Comparison of ENCODE assay signal across 8 cellular contexts in genomic region chr9:122125158-122125890, GRCh38. TPM values are rescaled to one million over a fixed set of nuclear protein-coding genes. Genes with fewer than 3 reads are reported as not detected.
DNase-seq lines count a peak whose midpoint lies in the region; ATAC-seq and TF ChIP-seq lines count a peak whose summit lies in the region.

No MANE protein-coding gene starts in this region.

- no peaks in the 10 kb centered on the region for H3K9me3 ChIP-seq in BE2C
- no peaks in the 10 kb centered on the region for H3K9me3 ChIP-seq in SJCRH30 (replicated peaks)
- H3K9me3 ChIP-seq in thoracic aorta, result no peaks in the 10 kb centered on the region

- DNase-seq in BE2C (peak; percentile 83), LoVo (ENCODE audit: low spot score) (peak; percentile 69), SJCRH30 (peak; percentile 75 to 93), foreskin melanocyte (peak; percentile 57), omental fat pad (ENCODE audit: low spot score) (peak; percentile 72), thoracic aorta (ENCODE audit: low spot score) (peak; percentile 35)
- peak; percentile 72 for DNase-seq in activated gamma-delta T cell treated with anti-CD3 and anti-CD28 coated beads, Interleukin-2, amount 50 U/mL, for 16 hours (ENCODE audit: low read depth)

- TF ChIP-seq CTCF in BE2C (IDR thresholded peaks at IDR 0.05; ENCODE audit: low read depth, low read length), result peak; percentile 97
- TF ChIP-seq CTCF in omental fat pad (IDR thresholded peaks at IDR 0.05), result peak in 2 of 3 donors; percentile 78 to 83
- peak; percentile 89 for TF ChIP-seq CTCF in thoracic aorta (IDR thresholded peaks at IDR 0.05)

- H3K27me3 ChIP-seq in BE2C, result no peaks in the 10 kb centered on the region
- no peaks in the 10 kb centered on the region for H3K27me3 ChIP-seq in SJCRH30
- no peaks in the 10 kb centered on the region for H3K27me3 ChIP-seq in thoracic aorta (replicated peaks; ENCODE audit: insufficient read depth)

- H3K36me3 ChIP-seq in BE2C (no peaks in the 10 kb centered on the region), SJCRH30 (no peaks in the 10 kb centered on the region), thoracic aorta (no peaks in the 10 kb centered on the region)

- H3K4me3 ChIP-seq in BE2C (ENCODE audit: low read depth, low read length), result no peak overlapping the region
- no peak overlapping the region for H3K4me3 ChIP-seq in SJCRH30
- no peak overlapping the region for H3K4me3 ChIP-seq in thoracic aorta

- ATAC-seq in GM19395 (IDR thresholded peaks at IDR 0.05; ENCODE audit: unreplicated experiment), result peak; percentile 79
- ATAC-seq in omental fat pad (ENCODE audit: low FRiP score), result peak; percentile 66
- ATAC-seq in thoracic aorta (ENCODE audit: insufficient number of reproducible peaks, low FRiP score, low read depth), result no peak

- no peak overlapping the region for H3K27ac ChIP-seq in SJCRH30
- no peak overlapping the region for H3K27ac ChIP-seq in thoracic aorta

- no peaks in the 10 kb centered on the region for H3K4me1 ChIP-seq in BE2C
- H3K4me1 ChIP-seq in SJCRH30, result peaks cover 6% of the 10 kb centered on the region; the same call in 1 of the 2 replicates
- H3K4me1 ChIP-seq in thoracic aorta (ENCODE audit: control insufficient read depth in 1 of 2, low read depth in 2 of 2), result peaks cover 0 to 19% of the 10 kb centered on the region in 2 donors

RNA-seq across cellular contexts. Expression of gene TTLL11, which starts 32.2 kb away (rescaled TPM):
- polyA plus RNA-seq in BE2C (2012; ENCODE audit: insufficient read depth, insufficient read length, low read depth), result 12.3 TPM
- 4.8 and 8.8 TPM in 2 replicates for total RNA-seq in SJCRH30 (2014; rRNA removed; shearing (Covaris generic))
- total RNA-seq in omental fat pad, result 10 to 100 TPM in 2 of 4 donors, 1 to 10 TPM in 2; 7.0 to 16.0 (median 10.2) TPM
- 10 to 100 TPM; 25.7 to 31.2 TPM for total RNA-seq in thoracic aorta

RNA-seq across cellular contexts. Expression of gene NDUFA8, which starts 34.3 kb away (rescaled TPM):
- 171 TPM for polyA plus RNA-seq in BE2C (2012; ENCODE audit: insufficient read depth, insufficient read length, low read depth)
- total RNA-seq in SJCRH30 (2014; rRNA removed; shearing (Covaris generic)), result 96.1 and 98.8 TPM in 2 replicates
- total RNA-seq in omental fat pad (10 to 100 TPM; 22.8 to 41.7 (median 30.0) TPM), thoracic aorta (10 to 100 TPM; 14.6 to 19.3 TPM)

RNA-seq across cellular contexts. Expression of gene MORN5, which starts 34.4 kb away (rescaled TPM):
- not detected for polyA plus RNA-seq in BE2C (2012; ENCODE audit: insufficient read depth, insufficient read length, low read depth)
- not detected in 2 replicates for total RNA-seq in SJCRH30 (2014; rRNA removed; shearing (Covaris generic))
- total RNA-seq in omental fat pad (not detected), thoracic aorta (not detected)
